In genomic region chr1:162564762-162565218, GRCh38 we compare ENCODE assay signal across 16 cellular contexts. TPM values are rescaled to one million over a fixed set of nuclear protein-coding genes. Genes with fewer than 3 reads are reported as not detected.
DNase-seq lines count a peak whose midpoint lies in the region; TF ChIP-seq lines count a peak whose summit lies in the region.
"Had no signal": no experiment of that assay in that cellular context is flagged by ENCODE, and none has a peak within 500 bp of the region (broad histone marks: within the 10 kb centered on the region; RNA-seq: fewer than 3 reads in every experiment).

No MANE protein-coding gene starts in this region.

- H3K27me3 Mint-ChIP-seq in CD8-positive, alpha-beta memory T cell: peaks cover 0 to 3% of the 10 kb centered on the region in 2 donors
- H3K27me3 Mint-ChIP-seq: activated B cell treated with CpG ODN at 0.5 μM for 24 hours had no signal

- CTCF ChIA-PET in CD8-positive, alpha-beta memory T cell (lab: Charles Lee): no interaction called here

- H2BK12ac ChIP-seq in mesenchymal stem cell (ENCODE audit: low read length in 2 of 2): no peak overlapping the region

- peaks cover 0 to 29% (median 11%) of the 10 kb centered on the region in 3 donors for H3K36me3 Mint-ChIP-seq in CD8-positive, alpha-beta memory T cell

- peaks cover 0 to 2% (median 0%) of the 10 kb centered on the region in 5 donors for H3K9me3 Mint-ChIP-seq in CD8-positive, alpha-beta memory T cell
- H3K9me3 Mint-ChIP-seq: activated B cell treated with CpG ODN at 0.5 μM for 24 hours; stimulated activated effector memory CD8-positive, alpha-beta T cell treated with anti-CD3 and anti-CD28 coated beads, Interleukin-12 subunit alpha, Interleukin-12 subunit beta, amount 100 ng/mL, for 72 hours had no signal

- H3K79me2 ChIP-seq in Loucy (ENCODE audit: insufficient read depth, low read length): peaks cover 68% of the 10 kb centered on the region

- no peak overlapping the region for H2BK5ac ChIP-seq in mesenchymal stem cell (ENCODE audit: low read depth, low read length, poor library complexity, severe bottlenecking)

- H3K27ac Mint-ChIP-seq in CD8-positive, alpha-beta memory T cell: peak overlapping the region in 6 of 8 donors; percentile 26 to 73 (median 59)
- H3K27ac Mint-ChIP-seq: activated B cell treated with CpG ODN at 0.5 μM for 24 hours; stimulated activated effector memory CD8-positive, alpha-beta T cell treated with anti-CD3 and anti-CD28 coated beads, Interleukin-12 subunit alpha, Interleukin-12 subunit beta, amount 100 ng/mL, for 72 hours had no signal

- TF ChIP-seq POLR2A in breast epithelium (IDR thresholded peaks at IDR 0.05): no peak

- H3K27ac ChIP-seq in CD8-positive, alpha-beta memory T cell (ENCODE audit: low read depth, low read length): no peak overlapping the region
- H3K27ac ChIP-seq in breast epithelium: no peak overlapping the region
- H3K27ac ChIP-seq in mesenchymal stem cell (ENCODE audit: low read length, poor library complexity, severe bottlenecking): no peak overlapping the region
- H3K27ac ChIP-seq: BLaER1 treated with 17β-estradiol and CSF1 and Interleukin-3, amounts not matched to agents 10 nM and 100 nM; HL-60 had no signal

- no peak overlapping the region for H4K8ac ChIP-seq in mesenchymal stem cell (ENCODE audit: low read length)

- peaks cover 16% of the 10 kb centered on the region for H3K4me1 ChIP-seq in CD8-positive, alpha-beta memory T cell (ENCODE audit: insufficient read depth, low read length)
- H3K4me1 ChIP-seq in Loucy (ENCODE audit: insufficient read depth, low read length, poor library complexity, severe bottlenecking) (peaks cover 67% of the 10 kb centered on the region), breast epithelium (peaks cover 0 to 26% of the 10 kb centered on the region in 2 donors), mesenchymal stem cell (ENCODE audit: control insufficient read depth, insufficient read depth, low read depth, low read length) (peaks cover 5% of the 10 kb centered on the region)

- no peaks in the 10 kb centered on the region for H3F3A ChIP-seq in Loucy (ENCODE audit: low read depth)

- H3K4me1 Mint-ChIP-seq in CD8-positive, alpha-beta memory T cell: peaks cover 45 to 61% (median 54%) of the 10 kb centered on the region in 3 donors

- peak overlapping the region; percentile 44 for H3K9ac ChIP-seq in Loucy (ENCODE audit: low read depth, low read length, poor library complexity, severe bottlenecking)
- peak overlapping the region; percentile 60 for H3K9ac ChIP-seq in mesenchymal stem cell (ENCODE audit: low read length)
- H3K9ac ChIP-seq: BLaER1 treated with 17β-estradiol and CSF1 and Interleukin-3, amounts not matched to agents 10 nM and 100 nM had no signal

- no peak overlapping the region for H3K23ac ChIP-seq in mesenchymal stem cell (ENCODE audit: low read length in 2 of 2)

- no peak overlapping the region for H2BK120ac ChIP-seq in mesenchymal stem cell (ENCODE audit: low read depth, low read length)

- DNase-seq in CD8-positive, alpha-beta memory T cell: no peak
- DNase-seq in breast epithelium (ENCODE audit: low spot score in 2 of 2) (no peak), mesenchymal stem cell (no peak), NCI-H146 treated with DMSO at 0.1 percent for 48 hours (lab: John Stamatoyannopoulos, UW; ENCODE audit: unreplicated experiment) (no peak), NCI-H1417 treated with DMSO at 0.1 percent for 48 hours (lab: John Stamatoyannopoulos, UW) (no peak), NCI-H1694 treated with DMSO at 0.1 percent for 48 hours (lab: John Stamatoyannopoulos, UW) (no peak), C1 segment of cervical spinal cord (lab: John Stamatoyannopoulos, UW) (no peak)
- DNase-seq: activated B cell treated with CpG ODN at 0.5 μM for 24 hours, NCI-H1048, NCI-H526, nucleus accumbens, Right ventricle myocardium superior had no signal

- peaks cover 12% of the 10 kb centered on the region for H3K79me1 ChIP-seq in mesenchymal stem cell (replicated peaks; ENCODE audit: low read length, poor library complexity, severe bottlenecking)

- no peaks in the 10 kb centered on the region for H3K36me3 ChIP-seq in CD8-positive, alpha-beta memory T cell (ENCODE audit: insufficient read depth, low read length)
- H3K36me3 ChIP-seq in Loucy (ENCODE audit: insufficient read depth, low read length) (no peaks in the 10 kb centered on the region), breast epithelium (no peaks in the 10 kb centered on the region), mesenchymal stem cell (ENCODE audit: control insufficient read depth in 1 of 2, insufficient read depth in 2 of 2, low read depth in 1 of 2, low read length in 2 of 2) (peaks cover 3 to 39% of the 10 kb centered on the region in 2 experiments)

- H3K4me3 ChIP-seq in CD8-positive, alpha-beta memory T cell (ENCODE audit: low read length): no peak overlapping the region
- H3K4me3 ChIP-seq in Loucy (ENCODE audit: low read length, poor library complexity, severe bottlenecking) (peak overlapping the region; percentile 92), breast epithelium (peak overlapping the region in 2 of 3 donors; percentile 12 to 97), mesenchymal stem cell (ENCODE audit: insufficient read depth in 1 of 2, low read depth in 1 of 2, low read length in 2 of 2) (peak overlapping the region in 1 of 2 experiments; percentile 92)
- H3K4me3 ChIP-seq: BLaER1 treated with 17β-estradiol and CSF1 and Interleukin-3, amounts not matched to agents 10 nM and 100 nM had no signal

- no peak overlapping the region for H3K4ac ChIP-seq in mesenchymal stem cell (ENCODE audit: low read depth in 1 of 2, low read length in 2 of 2)

- H3K18ac ChIP-seq in mesenchymal stem cell (ENCODE audit: low read depth in 1 of 2, low read length in 2 of 2): no peak overlapping the region

- no peak overlapping the region for H2BK15ac ChIP-seq in mesenchymal stem cell (ENCODE audit: low read depth, poor library complexity, severe bottlenecking)

- H3K4me3 Mint-ChIP-seq in CD8-positive, alpha-beta memory T cell: peak overlapping the region in 1 of 7 donors; percentile 49
- H3K4me3 Mint-ChIP-seq: activated B cell treated with CpG ODN at 0.5 μM for 24 hours; stimulated activated effector memory CD8-positive, alpha-beta T cell treated with anti-CD3 and anti-CD28 coated beads, Interleukin-12 subunit alpha, Interleukin-12 subunit beta, amount 100 ng/mL, for 72 hours had no signal

- WGBS in mesenchymal stem cell: 100% methylated on average over 4 of the region's 5 CpGs

- no peak overlapping the region for H2AFZ ChIP-seq in Loucy (ENCODE audit: low read length)
- no peak overlapping the region for H2AFZ ChIP-seq in mesenchymal stem cell (ENCODE audit: low read depth, low read length)

- H4K20me1 ChIP-seq in Loucy (ENCODE audit: insufficient read depth, low read length, poor library complexity, severe bottlenecking): peaks cover 23% of the 10 kb centered on the region

- TF ChIP-seq CTCF in Loucy (conservative IDR thresholded peaks at IDR 0.05; ENCODE audit: low read length) (0 out of 2 replicates have a peak, but pooled peaks have one; percentile 11), breast epithelium (IDR thresholded peaks at IDR 0.05) (no peak)

- intact Hi-C loops in breast epithelium (cut with DNase I; ENCODE audit: low total_unique reads): loop anchor here (5.0 kb wide), 1 partner anchor 762 kb away; no protein-coding TSS in a partner anchor

- no peaks in the 10 kb centered on the region for H3K27me3 ChIP-seq in CD8-positive, alpha-beta memory T cell (ENCODE audit: insufficient read depth, low read length, poor library complexity, severe bottlenecking)
- H3K27me3 ChIP-seq in Loucy (ENCODE audit: insufficient read depth, low read length, poor library complexity, severe bottlenecking) (no peaks in the 10 kb centered on the region), breast epithelium (no peaks in the 10 kb centered on the region), mesenchymal stem cell (ENCODE audit: control insufficient read depth in 1 of 2, insufficient read depth in 1 of 2, low read length in 2 of 2) (no peaks in the 10 kb centered on the region)
- H3K27me3 ChIP-seq: BLaER1 treated with 17β-estradiol and CSF1 and Interleukin-3, amounts not matched to agents 10 nM and 100 nM had no signal

- H3K9me3 ChIP-seq in CD8-positive, alpha-beta memory T cell (ENCODE audit: low read length): no peaks in the 10 kb centered on the region
- H3K9me3 ChIP-seq in Loucy (ENCODE audit: insufficient read depth, low read depth, low read length) (no peaks in the 10 kb centered on the region), breast epithelium (no peaks in the 10 kb centered on the region), mesenchymal stem cell (ENCODE audit: control insufficient read depth, low read length) (no peaks in the 10 kb centered on the region)

- no peaks in the 10 kb centered on the region for H3K9me2 ChIP-seq in Loucy (replicated peaks; ENCODE audit: low read depth, low read length)

- no peak overlapping the region for H4K91ac ChIP-seq in mesenchymal stem cell (ENCODE audit: low read length)

- no peak overlapping the region for H2AK5ac ChIP-seq in mesenchymal stem cell (ENCODE audit: low read length, severe bottlenecking)

- POLR2A ChIA-PET in CD8-positive, alpha-beta memory T cell (lab: Charles Lee): no interaction called here

- no peak overlapping the region for H3K14ac ChIP-seq in mesenchymal stem cell (ENCODE audit: low read length in 2 of 2)

- peak overlapping the region; percentile 85 for H3K4me2 ChIP-seq in Loucy (ENCODE audit: low read depth, low read length, poor library complexity, severe bottlenecking)
- no peak overlapping the region for H3K4me2 ChIP-seq in mesenchymal stem cell (ENCODE audit: low read length, poor library complexity, severe bottlenecking)

RNA-seq across cellular contexts. Expression of gene UAP1, which starts 3.3 kb away (rescaled TPM):
- 10 to 100 TPM; 36.6 to 37.2 TPM for total RNA-seq in CD8-positive, alpha-beta memory T cell
- polyA plus RNA-seq in CD8-positive, alpha-beta memory T cell: 37.9 TPM
- total RNA-seq in breast epithelium: 100 to 1,000 TPM; 123 to 190 (median 128) TPM
- 25.5 TPM for polyA plus RNA-seq in mesenchymal stem cell (2013, experiment 1 of 2)
- 25.0 TPM for polyA plus RNA-seq in mesenchymal stem cell (2013, experiment 2 of 2)
